ENCODE assay signal across 16 cellular contexts in the genomic region with DNA sequence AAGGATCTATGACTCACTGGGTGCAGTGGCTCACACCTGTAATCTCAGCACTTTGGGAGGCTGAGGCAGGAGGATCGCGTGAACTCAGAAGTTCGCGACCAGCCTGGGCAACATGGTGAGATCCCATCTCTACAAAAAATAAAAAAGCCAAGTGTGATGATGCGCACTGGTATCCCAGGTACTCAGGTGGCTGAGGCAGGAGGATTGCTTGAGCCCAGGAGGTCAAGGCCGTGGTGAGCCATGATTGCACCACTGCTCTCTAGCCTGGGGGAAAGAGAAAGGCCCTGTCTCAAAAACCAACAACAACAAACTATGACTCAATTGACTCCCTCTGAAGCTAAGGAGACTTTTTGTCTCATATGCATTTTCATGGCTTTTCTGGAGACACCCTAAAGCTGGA.
A peak's percentile ranks its signal among the peaks of the same experiment; 100 is the strongest.
DNase-seq lines count a peak whose midpoint lies in the region; ATAC-seq, FAIRE-seq and TF ChIP-seq lines count a peak whose summit lies in the region.
"Had no signal": no experiment of that assay in that cellular context is flagged by ENCODE, and none has a peak within 500 bp of the region (broad histone marks: within the 10 kb centered on the region; RNA-seq: fewer than 3 reads in every experiment).

No MANE protein-coding gene starts in this region.

- H3K4me1 Mint-ChIP-seq in activated CD4-positive, alpha-beta T cell treated with anti-CD3 and anti-CD28 coated beads, Interleukin-2, amount 10 ng/mL, durations not matched to agents 7 days and 5 days = peaks cover 48% of the 10 kb centered on the region

- H3K27me3 Mint-ChIP-seq in activated CD4-positive, alpha-beta T cell treated with anti-CD3 and anti-CD28 coated beads, Interleukin-2, amount 10 ng/mL, durations not matched to agents 7 days and 5 days = no peaks in the 10 kb centered on the region
- H3K27me3 Mint-ChIP-seq: CD4-positive, alpha-beta memory T cell had no signal

- peaks cover 14% of the 10 kb centered on the region for H3K36me3 Mint-ChIP-seq in activated CD4-positive, alpha-beta T cell treated with anti-CD3 and anti-CD28 coated beads, Interleukin-2, amount 10 ng/mL, durations not matched to agents 7 days and 5 days (ENCODE audit: low read depth)
- H3K36me3 Mint-ChIP-seq: CD4-positive, alpha-beta memory T cell had no signal

- no peaks in the 10 kb centered on the region for H3K36me3 ChIP-seq in bronchial epithelial cell (ENCODE audit: control insufficient read depth, insufficient read depth, low read length)

- CTCF ChIA-PET in activated CD4-positive, alpha-beta T cell treated with anti-CD3 and anti-CD28 coated beads, Interleukin-2, amount 10 ng/mL, durations not matched to agents 7 days and 5 days (lab: Charles Lee) = no interaction called here

- no peak for ATAC-seq in GM19328 (IDR thresholded peaks at IDR 0.05; ENCODE audit: unreplicated experiment)
- ATAC-seq: A549, HepG2 had no signal

- H3K27me3 ChIP-seq in bronchial epithelial cell (ENCODE audit: control insufficient read depth, insufficient read depth, low read length) = no peaks in the 10 kb centered on the region

- H3K27ac Mint-ChIP-seq in activated CD4-positive, alpha-beta T cell treated with anti-CD3 and anti-CD28 coated beads, Interleukin-2, amount 10 ng/mL, durations not matched to agents 7 days and 5 days = peak overlapping the region; percentile 43
- H3K27ac Mint-ChIP-seq: CD4-positive, alpha-beta memory T cell had no signal

- peaks cover 18% of the 10 kb centered on the region for H3K9me3 Mint-ChIP-seq in activated CD4-positive, alpha-beta T cell treated with anti-CD3 and anti-CD28 coated beads, Interleukin-2, amount 10 ng/mL, durations not matched to agents 7 days and 5 days

- no peak for TF ChIP-seq CTCF in bronchial epithelial cell (IDR thresholded peaks at IDR 0.05; ENCODE audit: insufficient read depth, low read length, severe bottlenecking)

- FAIRE-seq in bronchial epithelial cell (lab: Jason Lieb, UNC) = no peak
- FAIRE-seq: A549, H1, HepG2 had no signal

- H3K4me3 ChIP-seq in bronchial epithelial cell (ENCODE audit: low read depth, low read length) = no peak overlapping the region
- H3K4me3 ChIP-seq: A549 had no signal

- POLR2A ChIA-PET in activated CD4-positive, alpha-beta T cell treated with anti-CD3 and anti-CD28 coated beads, Interleukin-2, amount 10 ng/mL, durations not matched to agents 7 days and 5 days (lab: Charles Lee) = no interaction called here

- H3K4me3 Mint-ChIP-seq in activated CD4-positive, alpha-beta T cell treated with anti-CD3 and anti-CD28 coated beads, Interleukin-2, amount 10 ng/mL, durations not matched to agents 7 days and 5 days = no peak overlapping the region
- H3K4me3 Mint-ChIP-seq: H9 had no signal

- no peak for DNase-seq in activated CD4-positive, alpha-beta T cell treated with anti-CD3 and anti-CD28 coated beads, Interleukin-2, amount 10 ng/mL, durations not matched to agents 7 days and 5 days
- DNase-seq in activated CD4-positive, alpha-beta T cell treated with anti-CD3 and anti-CD28 coated beads for 1 hour = no peak
- DNase-seq in bronchial epithelial cell (ENCODE audit: low read depth) (peak; percentile 56), kidney tubule cell (ENCODE audit: low spot score) (peak; percentile 39), dermis blood vessel endothelial cell (no peak), pons (ENCODE audit: low spot score) (no peak)
- DNase-seq: AML-193; CD4-positive, alpha-beta memory T cell; DMS153; DMS79; GF-D8; H9 had no signal

Comparison
In these comparisons a context has a peak if more than half of its experiments do, and no peak if none do; other contexts are left out.
1. DNase-seq: peak in bronchial epithelial cell (single experiment) and kidney tubule cell (single experiment); none in activated CD4-positive, alpha-beta T cell treated with anti-CD3 and anti-CD28 coated beads, Interleukin-2, amount 10 ng/mL, durations not matched to agents 7 days and 5 days (single experiment), activated CD4-positive, alpha-beta T cell treated with anti-CD3 and anti-CD28 coated beads for 1 hour (single experiment), dermis blood vessel endothelial cell (single experiment) and pons (single experiment).